1 cellular context compared by ENCODE assay signal in the genomic region with DNA sequence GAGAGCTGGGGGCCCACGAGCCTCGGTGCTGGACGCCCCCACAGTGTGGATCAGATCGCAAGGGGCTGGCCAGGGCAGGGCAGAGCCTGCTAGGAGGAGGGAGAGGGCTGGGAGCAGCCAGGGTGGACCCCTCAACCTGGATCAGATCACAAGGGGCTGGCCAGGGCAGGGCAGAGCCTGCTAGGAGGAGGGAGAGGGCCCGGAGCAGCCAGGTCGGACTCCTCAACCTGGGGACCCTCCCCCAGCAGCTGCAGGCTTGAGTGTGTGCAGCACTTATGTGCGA.
TF ChIP-seq lines count a peak whose summit lies in the region.

No MANE protein-coding gene starts in this region.

TF ChIP-seq in WTC11, 78 proteins besides CTCF, POLR2A, EP300 and RAD21 (continued from another document):
- TF ChIP-seq, protein P1, sequence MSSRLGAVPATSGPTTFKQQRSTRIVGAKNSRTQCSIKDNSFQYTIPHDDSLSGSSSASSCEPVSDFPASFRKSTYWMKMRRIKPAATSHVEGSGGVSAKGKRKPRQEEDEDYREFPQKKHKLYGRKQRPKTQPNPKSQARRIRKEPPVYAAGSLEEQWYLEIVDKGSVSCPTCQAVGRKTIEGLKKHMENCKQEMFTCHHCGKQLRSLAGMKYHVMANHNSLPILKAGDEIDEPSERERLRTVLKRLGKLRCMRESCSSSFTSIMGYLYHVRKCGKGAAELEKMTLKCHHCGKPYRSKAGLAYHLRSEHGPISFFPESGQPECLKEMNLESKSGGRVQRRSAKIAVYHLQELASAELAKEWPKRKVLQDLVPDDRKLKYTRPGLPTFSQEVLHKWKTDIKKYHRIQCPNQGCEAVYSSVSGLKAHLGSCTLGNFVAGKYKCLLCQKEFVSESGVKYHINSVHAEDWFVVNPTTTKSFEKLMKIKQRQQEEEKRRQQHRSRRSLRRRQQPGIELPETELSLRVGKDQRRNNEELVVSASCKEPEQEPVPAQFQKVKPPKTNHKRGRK (CRISPR knock-in tag; IDR thresholded peaks at IDR 0.05; ENCODE audit: borderline replicate concordance): no peak
- TF ChIP-seq, protein P2, sequence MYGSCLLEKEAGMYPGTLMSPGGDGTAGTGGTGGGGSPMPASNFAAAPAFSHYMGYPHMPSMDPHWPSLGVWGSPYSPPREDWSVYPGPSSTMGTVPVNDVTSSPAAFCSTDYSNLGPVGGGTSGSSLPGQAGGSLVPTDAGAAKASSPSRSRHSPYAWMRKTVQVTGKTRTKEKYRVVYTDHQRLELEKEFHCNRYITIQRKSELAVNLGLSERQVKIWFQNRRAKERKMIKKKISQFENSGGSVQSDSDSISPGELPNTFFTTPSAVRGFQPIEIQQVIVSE (CRISPR knock-in tag; IDR thresholded peaks at IDR 0.05; ENCODE audit: borderline replicate concordance): no peak
- TF ChIP-seq NFYB (CRISPR knock-in tag; conservative IDR thresholded peaks at IDR 0.05; ENCODE audit: low read depth): no peak
- no peak for TF ChIP-seq ZNF396 (CRISPR knock-in tag; IDR thresholded peaks at IDR 0.05; ENCODE audit: borderline replicate concordance)
- no peak for TF ChIP-seq HMGA2 (CRISPR knock-in tag; IDR thresholded peaks at IDR 0.05)
- no peak for TF ChIP-seq ZNF121 (CRISPR knock-in tag; IDR thresholded peaks at IDR 0.05)
- TF ChIP-seq MXD4 (CRISPR knock-in tag; IDR thresholded peaks at IDR 0.05; ENCODE audit: borderline replicate concordance): no peak
- TF ChIP-seq, protein P3, sequence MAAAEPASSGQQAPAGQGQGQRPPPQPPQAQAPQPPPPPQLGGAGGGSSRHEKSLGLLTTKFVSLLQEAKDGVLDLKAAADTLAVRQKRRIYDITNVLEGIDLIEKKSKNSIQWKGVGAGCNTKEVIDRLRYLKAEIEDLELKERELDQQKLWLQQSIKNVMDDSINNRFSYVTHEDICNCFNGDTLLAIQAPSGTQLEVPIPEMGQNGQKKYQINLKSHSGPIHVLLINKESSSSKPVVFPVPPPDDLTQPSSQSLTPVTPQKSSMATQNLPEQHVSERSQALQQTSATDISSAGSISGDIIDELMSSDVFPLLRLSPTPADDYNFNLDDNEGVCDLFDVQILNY (CRISPR knock-in tag; IDR thresholded peaks at IDR 0.05): no peak
- TF ChIP-seq, protein P4, sequence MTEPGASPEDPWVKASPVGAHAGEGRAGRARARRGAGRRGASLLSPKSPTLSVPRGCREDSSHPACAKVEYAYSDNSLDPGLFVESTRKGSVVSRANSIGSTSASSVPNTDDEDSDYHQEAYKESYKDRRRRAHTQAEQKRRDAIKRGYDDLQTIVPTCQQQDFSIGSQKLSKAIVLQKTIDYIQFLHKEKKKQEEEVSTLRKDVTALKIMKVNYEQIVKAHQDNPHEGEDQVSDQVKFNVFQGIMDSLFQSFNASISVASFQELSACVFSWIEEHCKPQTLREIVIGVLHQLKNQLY (CRISPR knock-in tag; IDR thresholded peaks at IDR 0.05): no peak
- no peak for TF ChIP-seq NFE2L1 (CRISPR knock-in tag; IDR thresholded peaks at IDR 0.05)
- no peak for TF ChIP-seq GTF2I (CRISPR knock-in tag; conservative IDR thresholded peaks at IDR 0.05)
- no peak for TF ChIP-seq ZNF263 (CRISPR knock-in tag; IDR thresholded peaks at IDR 0.05; ENCODE audit: low read depth)
- TF ChIP-seq, protein P5, sequence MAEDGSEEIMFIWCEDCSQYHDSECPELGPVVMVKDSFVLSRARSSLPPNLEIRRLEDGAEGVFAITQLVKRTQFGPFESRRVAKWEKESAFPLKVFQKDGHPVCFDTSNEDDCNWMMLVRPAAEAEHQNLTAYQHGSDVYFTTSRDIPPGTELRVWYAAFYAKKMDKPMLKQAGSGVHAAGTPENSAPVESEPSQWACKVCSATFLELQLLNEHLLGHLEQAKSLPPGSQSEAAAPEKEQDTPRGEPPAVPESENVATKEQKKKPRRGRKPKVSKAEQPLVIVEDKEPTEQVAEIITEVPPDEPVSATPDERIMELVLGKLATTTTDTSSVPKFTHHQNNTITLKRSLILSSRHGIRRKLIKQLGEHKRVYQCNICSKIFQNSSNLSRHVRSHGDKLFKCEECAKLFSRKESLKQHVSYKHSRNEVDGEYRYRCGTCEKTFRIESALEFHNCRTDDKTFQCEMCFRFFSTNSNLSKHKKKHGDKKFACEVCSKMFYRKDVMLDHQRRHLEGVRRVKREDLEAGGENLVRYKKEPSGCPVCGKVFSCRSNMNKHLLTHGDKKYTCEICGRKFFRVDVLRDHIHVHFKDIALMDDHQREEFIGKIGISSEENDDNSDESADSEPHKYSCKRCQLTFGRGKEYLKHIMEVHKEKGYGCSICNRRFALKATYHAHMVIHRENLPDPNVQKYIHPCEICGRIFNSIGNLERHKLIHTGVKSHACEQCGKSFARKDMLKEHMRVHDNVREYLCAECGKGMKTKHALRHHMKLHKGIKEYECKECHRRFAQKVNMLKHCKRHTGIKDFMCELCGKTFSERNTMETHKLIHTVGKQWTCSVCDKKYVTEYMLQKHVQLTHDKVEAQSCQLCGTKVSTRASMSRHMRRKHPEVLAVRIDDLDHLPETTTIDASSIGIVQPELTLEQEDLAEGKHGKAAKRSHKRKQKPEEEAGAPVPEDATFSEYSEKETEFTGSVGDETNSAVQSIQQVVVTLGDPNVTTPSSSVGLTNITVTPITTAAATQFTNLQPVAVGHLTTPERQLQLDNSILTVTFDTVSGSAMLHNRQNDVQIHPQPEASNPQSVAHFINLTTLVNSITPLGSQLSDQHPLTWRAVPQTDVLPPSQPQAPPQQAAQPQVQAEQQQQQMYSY (CRISPR knock-in tag; IDR thresholded peaks at IDR 0.05): no peak
- TF ChIP-seq OVOL2 (CRISPR knock-in tag; IDR thresholded peaks at IDR 0.05; ENCODE audit: borderline replicate concordance): no peak
- TF ChIP-seq, protein P6, sequence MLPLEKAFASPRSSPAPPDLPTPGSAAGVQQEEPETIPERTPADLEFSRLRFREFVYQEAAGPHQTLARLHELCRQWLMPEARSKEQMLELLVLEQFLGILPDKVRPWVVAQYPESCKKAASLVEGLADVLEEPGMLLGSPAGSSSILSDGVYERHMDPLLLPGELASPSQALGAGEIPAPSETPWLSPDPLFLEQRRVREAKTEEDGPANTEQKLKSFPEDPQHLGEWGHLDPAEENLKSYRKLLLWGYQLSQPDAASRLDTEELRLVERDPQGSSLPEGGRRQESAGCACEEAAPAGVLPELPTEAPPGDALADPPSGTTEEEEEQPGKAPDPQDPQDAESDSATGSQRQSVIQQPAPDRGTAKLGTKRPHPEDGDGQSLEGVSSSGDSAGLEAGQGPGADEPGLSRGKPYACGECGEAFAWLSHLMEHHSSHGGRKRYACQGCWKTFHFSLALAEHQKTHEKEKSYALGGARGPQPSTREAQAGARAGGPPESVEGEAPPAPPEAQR (CRISPR knock-in tag; IDR thresholded peaks at IDR 0.05): no peak
- no peak for TF ChIP-seq ZBTB21 (CRISPR knock-in tag; IDR thresholded peaks at IDR 0.05; ENCODE audit: borderline replicate concordance)
- TF ChIP-seq, protein P7, sequence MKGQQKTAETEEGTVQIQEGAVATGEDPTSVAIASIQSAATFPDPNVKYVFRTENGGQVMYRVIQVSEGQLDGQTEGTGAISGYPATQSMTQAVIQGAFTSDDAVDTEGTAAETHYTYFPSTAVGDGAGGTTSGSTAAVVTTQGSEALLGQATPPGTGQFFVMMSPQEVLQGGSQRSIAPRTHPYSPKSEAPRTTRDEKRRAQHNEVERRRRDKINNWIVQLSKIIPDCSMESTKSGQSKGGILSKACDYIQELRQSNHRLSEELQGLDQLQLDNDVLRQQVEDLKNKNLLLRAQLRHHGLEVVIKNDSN (CRISPR knock-in tag; IDR thresholded peaks at IDR 0.05): no peak
- TF ChIP-seq, protein P8, sequence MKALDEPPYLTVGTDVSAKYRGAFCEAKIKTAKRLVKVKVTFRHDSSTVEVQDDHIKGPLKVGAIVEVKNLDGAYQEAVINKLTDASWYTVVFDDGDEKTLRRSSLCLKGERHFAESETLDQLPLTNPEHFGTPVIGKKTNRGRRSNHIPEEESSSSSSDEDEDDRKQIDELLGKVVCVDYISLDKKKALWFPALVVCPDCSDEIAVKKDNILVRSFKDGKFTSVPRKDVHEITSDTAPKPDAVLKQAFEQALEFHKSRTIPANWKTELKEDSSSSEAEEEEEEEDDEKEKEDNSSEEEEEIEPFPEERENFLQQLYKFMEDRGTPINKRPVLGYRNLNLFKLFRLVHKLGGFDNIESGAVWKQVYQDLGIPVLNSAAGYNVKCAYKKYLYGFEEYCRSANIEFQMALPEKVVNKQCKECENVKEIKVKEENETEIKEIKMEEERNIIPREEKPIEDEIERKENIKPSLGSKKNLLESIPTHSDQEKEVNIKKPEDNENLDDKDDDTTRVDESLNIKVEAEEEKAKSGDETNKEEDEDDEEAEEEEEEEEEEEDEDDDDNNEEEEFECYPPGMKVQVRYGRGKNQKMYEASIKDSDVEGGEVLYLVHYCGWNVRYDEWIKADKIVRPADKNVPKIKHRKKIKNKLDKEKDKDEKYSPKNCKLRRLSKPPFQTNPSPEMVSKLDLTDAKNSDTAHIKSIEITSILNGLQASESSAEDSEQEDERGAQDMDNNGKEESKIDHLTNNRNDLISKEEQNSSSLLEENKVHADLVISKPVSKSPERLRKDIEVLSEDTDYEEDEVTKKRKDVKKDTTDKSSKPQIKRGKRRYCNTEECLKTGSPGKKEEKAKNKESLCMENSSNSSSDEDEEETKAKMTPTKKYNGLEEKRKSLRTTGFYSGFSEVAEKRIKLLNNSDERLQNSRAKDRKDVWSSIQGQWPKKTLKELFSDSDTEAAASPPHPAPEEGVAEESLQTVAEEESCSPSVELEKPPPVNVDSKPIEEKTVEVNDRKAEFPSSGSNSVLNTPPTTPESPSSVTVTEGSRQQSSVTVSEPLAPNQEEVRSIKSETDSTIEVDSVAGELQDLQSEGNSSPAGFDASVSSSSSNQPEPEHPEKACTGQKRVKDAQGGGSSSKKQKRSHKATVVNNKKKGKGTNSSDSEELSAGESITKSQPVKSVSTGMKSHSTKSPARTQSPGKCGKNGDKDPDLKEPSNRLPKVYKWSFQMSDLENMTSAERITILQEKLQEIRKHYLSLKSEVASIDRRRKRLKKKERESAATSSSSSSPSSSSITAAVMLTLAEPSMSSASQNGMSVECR (CRISPR knock-in tag; IDR thresholded peaks at IDR 0.05; ENCODE audit: borderline replicate concordance): no peak
TF ChIP-seq in WTC11: peak in this region for 0.
